ENCODE assay signal across 18 cellular contexts in the genomic region with DNA sequence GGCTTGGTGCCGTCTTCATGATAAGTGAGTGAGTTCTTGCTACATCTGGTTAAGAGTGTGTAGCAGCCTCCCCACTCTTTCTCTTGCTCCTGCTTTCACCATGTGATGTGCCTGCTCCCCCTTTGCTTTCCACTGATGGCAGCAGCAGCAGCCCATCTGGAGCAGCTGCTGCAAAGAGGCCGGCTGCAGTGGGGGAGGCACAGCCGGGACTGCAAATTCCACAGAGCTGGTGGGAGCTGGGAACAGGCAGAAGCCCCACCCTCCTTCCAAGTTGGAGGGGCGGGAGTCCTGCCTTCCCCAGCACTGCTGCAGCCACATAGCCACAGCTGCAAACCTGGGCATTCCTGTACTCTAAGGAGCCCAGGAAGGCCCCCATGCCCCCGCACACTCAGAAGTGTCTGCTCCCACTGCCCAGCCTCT.
DNase-seq lines count a peak whose midpoint lies in the region; ATAC-seq and TF ChIP-seq lines count a peak whose summit lies in the region.
"Had no signal": no experiment of that assay in that cellular context is flagged by ENCODE, and none has a peak within 500 bp of the region (broad histone marks: within the 10 kb centered on the region; RNA-seq: fewer than 3 reads in every experiment).

No MANE protein-coding gene starts in this region.

- ATAC-seq in Panc1: peak; percentile 47
- ATAC-seq in stimulated activated effector memory CD8-positive, alpha-beta T cell treated with anti-CD3 and anti-CD28 coated beads, Interleukin-12 subunit alpha, Interleukin-12 subunit beta, amount 100 ng/mL, for 72 hours: no peak
- ATAC-seq: activated T-cell treated with anti-CD3 and anti-CD28 coated beads, Interleukin-2, amount 50 U/mL, for 4 hours had no signal

- H3K9me3 Mint-ChIP-seq in nephron: peaks cover 22% of the 10 kb centered on the region
- peaks cover 3% of the 10 kb centered on the region for H3K9me3 Mint-ChIP-seq in stimulated activated effector memory CD8-positive, alpha-beta T cell treated with anti-CD3 and anti-CD28 coated beads, Interleukin-12 subunit alpha, Interleukin-12 subunit beta, amount 100 ng/mL, for 72 hours
- H3K9me3 Mint-ChIP-seq: activated CD4-positive, alpha-beta memory T cell treated with anti-CD3 and anti-CD28 coated beads for 36 hours; activated T-cell treated with anti-CD3 and anti-CD28 coated beads, Interleukin-2, amount 50 U/mL, for 4 hours; central memory CD8-positive, alpha-beta T cell; immature natural killer cell had no signal

- in situ Hi-C loops in Panc1 (cut with HindIII; ENCODE audit: low pct_unique_long_range_greater_than_20kb, low sequenced_read_pairs): no loop called here

- H3K4me1 Mint-ChIP-seq in nephron: peaks cover 18% of the 10 kb centered on the region
- peaks cover 51% of the 10 kb centered on the region for H3K4me1 Mint-ChIP-seq in stimulated activated effector memory CD8-positive, alpha-beta T cell treated with anti-CD3 and anti-CD28 coated beads, Interleukin-12 subunit alpha, Interleukin-12 subunit beta, amount 100 ng/mL, for 72 hours

- POLR2A ChIA-PET in Panc1 (lab: Charles Lee): no interaction called here

- peaks cover 28% of the 10 kb centered on the region for H3K36me3 Mint-ChIP-seq in nephron (ENCODE audit: low read depth)
- no peaks in the 10 kb centered on the region for H3K36me3 Mint-ChIP-seq in stimulated activated effector memory CD8-positive, alpha-beta T cell treated with anti-CD3 and anti-CD28 coated beads, Interleukin-12 subunit alpha, Interleukin-12 subunit beta, amount 100 ng/mL, for 72 hours

- no peak overlapping the region for H3K4me3 ChIP-seq in Panc1 (ENCODE audit: low read depth in 2 of 2, low read length in 2 of 2)
- H3K4me3 ChIP-seq in fibroblast of villous mesenchyme (ENCODE audit: low read depth, low read length): no peak overlapping the region
- H3K4me3 ChIP-seq: right lobe of liver had no signal

- no peaks in the 10 kb centered on the region for H3K9me3 ChIP-seq in Panc1 (ENCODE audit: control insufficient read depth, insufficient read depth, low read depth, low read length)
- H3K9me3 ChIP-seq: BE2C, right lobe of liver had no signal

- H3K4me1 ChIP-seq in Panc1 (ENCODE audit: control insufficient read depth, insufficient read depth, low read length): no peaks in the 10 kb centered on the region
- H3K4me1 ChIP-seq: BE2C, right lobe of liver had no signal

- no peak overlapping the region for H3K27ac ChIP-seq in Panc1 (ENCODE audit: low read length)
- H3K27ac ChIP-seq: right lobe of liver had no signal

- no TSS peak for BruUV-seq in Panc1 (replicated peaks; lab: Mats Ljungman, UMichigan)

- H3K36me3 ChIP-seq in Panc1 (ENCODE audit: control insufficient read depth, insufficient read depth, low read length): no peaks in the 10 kb centered on the region
- H3K36me3 ChIP-seq: BE2C, right lobe of liver had no signal

- peak overlapping the region in 2 of 3 experiments; percentile 82 to 89 for H3K27ac Mint-ChIP-seq in nephron
- H3K27ac Mint-ChIP-seq in stimulated activated effector memory CD8-positive, alpha-beta T cell treated with anti-CD3 and anti-CD28 coated beads, Interleukin-12 subunit alpha, Interleukin-12 subunit beta, amount 100 ng/mL, for 72 hours: no peak overlapping the region
- H3K27ac Mint-ChIP-seq: activated CD4-positive, alpha-beta memory T cell treated with anti-CD3 and anti-CD28 coated beads for 36 hours; memory B cell had no signal

- no peaks in the 10 kb centered on the region for H3K27me3 ChIP-seq in Panc1 (ENCODE audit: control insufficient read depth, insufficient read depth, low read length)
- H3K27me3 ChIP-seq: BE2C, right lobe of liver had no signal

- no peak for TF ChIP-seq CTCF in Panc1 (IDR thresholded peaks at IDR 0.05)
- TF ChIP-seq CTCF in fibroblast of villous mesenchyme (IDR thresholded peaks at IDR 0.05; ENCODE audit: insufficient read depth, low read depth, low read length): no peak
- no peak for TF ChIP-seq CTCF in nephron (IDR thresholded peaks at IDR 0.05; ENCODE audit: unreplicated experiment in 3 of 3)
- no peak for TF ChIP-seq CTCF in GM20000 (IDR thresholded peaks at IDR 0.05; ENCODE audit: extremely low read depth, missing control alignments)

- CTCF ChIA-PET in Panc1 (lab: Charles Lee): no interaction called here

- intact Hi-C loops in Panc1 (cut with micrococcal nuclease; ENCODE audit: unreplicated experiment): loop anchor here (5.0 to 10.0 kb wide), 3 partner anchors 158 to 626 kb away; no protein-coding TSS in a partner anchor

- H3K4me3 Mint-ChIP-seq in nephron: no peak overlapping the region
- H3K4me3 Mint-ChIP-seq in stimulated activated effector memory CD8-positive, alpha-beta T cell treated with anti-CD3 and anti-CD28 coated beads, Interleukin-12 subunit alpha, Interleukin-12 subunit beta, amount 100 ng/mL, for 72 hours: no peak overlapping the region
- H3K4me3 Mint-ChIP-seq: activated CD4-positive, alpha-beta memory T cell treated with anti-CD3 and anti-CD28 coated beads for 36 hours; activated naive CD8-positive, alpha-beta T cell; activated T-cell treated with anti-CD3 and anti-CD28 coated beads, Interleukin-2, amount 50 U/mL, for 4 hours; central memory CD8-positive, alpha-beta T cell; immature natural killer cell; memory B cell had no signal

- DNase-seq in DMS 273 treated with DMSO at 0.1 percent for 48 hours (lab: John Stamatoyannopoulos, UW) (peak; percentile 25), Panc1 (ENCODE audit: low read depth, low spot score) (no peak), fibroblast of villous mesenchyme (ENCODE audit: low read depth) (peak; percentile 66), dedifferentiated amniotic fluid mesenchymal stem cell (ENCODE audit: extremely low spot score) (no peak), GM20000 (ENCODE audit: low spot score) (no peak), germinal center (ENCODE audit: low spot score) (no peak)
- no peak for DNase-seq in stimulated activated effector memory CD8-positive, alpha-beta T cell treated with anti-CD3 and anti-CD28 coated beads, Interleukin-12 subunit alpha, Interleukin-12 subunit beta, amount 100 ng/mL, for 72 hours (ENCODE audit: low spot score in 2 of 2)
- DNase-seq: activated CD4-positive, alpha-beta memory T cell treated with anti-CD3 and anti-CD28 coated beads for 36 hours; activated T-cell treated with anti-CD3 and anti-CD28 coated beads, Interleukin-2, amount 50 U/mL, for 4 hours; BE2C; immature natural killer cell; NCI-H2081; right lobe of liver; RPMI8226 had no signal

- H3K27me3 Mint-ChIP-seq in nephron (ENCODE audit: low read depth): peaks cover 3% of the 10 kb centered on the region
- H3K27me3 Mint-ChIP-seq: activated CD4-positive, alpha-beta memory T cell treated with anti-CD3 and anti-CD28 coated beads for 36 hours; activated naive CD8-positive, alpha-beta T cell; central memory CD8-positive, alpha-beta T cell; memory B cell had no signal

Comparison
In these comparisons a context has a peak if more than half of its experiments do, and no peak if none do; other contexts are left out.
1. DNase-seq: peak in DMS 273 treated with DMSO at 0.1 percent for 48 hours (single experiment) and fibroblast of villous mesenchyme (single experiment); none in Panc1 (single experiment), stimulated activated effector memory CD8-positive, alpha-beta T cell treated with anti-CD3 and anti-CD28 coated beads, Interleukin-12 subunit alpha, Interleukin-12 subunit beta, amount 100 ng/mL, for 72 hours (0 of 2), dedifferentiated amniotic fluid mesenchymal stem cell (single experiment), GM20000 (single experiment) and germinal center (single experiment).